18 cellular contexts compared by ENCODE assay signal in genomic region chr6:110033749-110034636, GRCh38. TPM values are rescaled to one million over a fixed set of nuclear protein-coding genes. Genes with fewer than 3 reads are reported as not detected.
"Had no signal": no experiment of that assay in that cellular context is flagged by ENCODE, and none has a peak within 500 bp of the region (broad histone marks: within the 10 kb centered on the region; RNA-seq: fewer than 3 reads in every experiment).

No MANE protein-coding gene starts in this region.

- H3K4me3 Mint-ChIP-seq: activated CD4-positive, alpha-beta T cell treated with anti-CD3 and anti-CD28 coated beads for 36 hours; activated CD8-positive, alpha-beta T cell treated with anti-CD3 and anti-CD28 coated beads, Interleukin-2, amount 10 ng/mL, durations not matched to agents 7 days and 5 days; activated naive CD8-positive, alpha-beta T cell treated with anti-CD3 and anti-CD28 coated beads, Interleukin-2, amount 10 ng/mL, durations not matched to agents 7 days and 5 days had no signal

- H3K27ac Mint-ChIP-seq: activated CD4-positive, alpha-beta T cell treated with anti-CD3 and anti-CD28 coated beads for 36 hours; activated CD8-positive, alpha-beta T cell treated with anti-CD3 and anti-CD28 coated beads, Interleukin-2, amount 10 ng/mL, durations not matched to agents 7 days and 5 days; activated naive CD8-positive, alpha-beta T cell treated with anti-CD3 and anti-CD28 coated beads, Interleukin-2, amount 10 ng/mL, durations not matched to agents 7 days and 5 days had no signal

- DNase-seq: activated CD4-positive, alpha-beta T cell treated with anti-CD3 and anti-CD28 coated beads for 36 hours; activated CD4-positive, alpha-beta T cell treated with anti-CD3 and anti-CD28 coated beads, Interleukin-2, amount 50 U/mL, for 4 hours; activated CD8-positive, alpha-beta memory T cell treated with anti-CD3 and anti-CD28 coated beads, Interleukin-2, amount 50 U/mL, for 48 hours; activated CD8-positive, alpha-beta T cell treated with anti-CD3 and anti-CD28 coated beads, Interleukin-2, amount 10 ng/mL, durations not matched to agents 7 days and 5 days; activated naive CD4-positive, alpha-beta T cell treated with anti-CD3 and anti-CD28 coated beads, Interleukin-2, amount 50 U/mL, for 16 hours; activated naive CD8-positive, alpha-beta T cell treated with anti-CD3 and anti-CD28 coated beads, Interleukin-2, amount 10 ng/mL, durations not matched to agents 7 days and 5 days; activated T-cell treated with anti-CD3 and anti-CD28 coated beads, Interleukin-2, amount 50 U/mL, for 1 hour; adrenal gland; MM.1S; NCI-H1105; NCI-H1436 treated with DMSO at 0.1 percent for 48 hours; NCI-H187; NCI-H2081; NCI-H524; PC-3; SIG-M5 had no signal

- H3K4me1 Mint-ChIP-seq: activated CD4-positive, alpha-beta T cell treated with anti-CD3 and anti-CD28 coated beads for 36 hours had no signal

- H3K4me3 ChIP-seq: adrenal gland had no signal

- H3K27ac ChIP-seq: adrenal gland, VCaP had no signal

- H3K9me3 ChIP-seq: adrenal gland had no signal

- H3K9me3 Mint-ChIP-seq: activated naive CD8-positive, alpha-beta T cell treated with anti-CD3 and anti-CD28 coated beads, Interleukin-2, amount 10 ng/mL, durations not matched to agents 7 days and 5 days had no signal

- ATAC-seq: activated CD4-positive, alpha-beta T cell treated with anti-CD3 and anti-CD28 coated beads for 36 hours; activated CD8-positive, alpha-beta T cell treated with anti-CD3 and anti-CD28 coated beads, Interleukin-2, amount 10 ng/mL, durations not matched to agents 7 days and 5 days; PC-3 had no signal

- H3K27me3 ChIP-seq: adrenal gland had no signal

- H3K4me1 ChIP-seq: adrenal gland had no signal

- H3K36me3 Mint-ChIP-seq: activated naive CD8-positive, alpha-beta T cell treated with anti-CD3 and anti-CD28 coated beads, Interleukin-2, amount 10 ng/mL, durations not matched to agents 7 days and 5 days had no signal

- H3K36me3 ChIP-seq: adrenal gland had no signal

RNA-seq across cellular contexts. Expression of gene GPR6, which starts 55.9 kb away (rescaled TPM):
- total RNA-seq: activated CD4-positive, alpha-beta T cell treated with anti-CD3 and anti-CD28 coated beads for 36 hours; activated CD8-positive, alpha-beta T cell treated with anti-CD3 and anti-CD28 coated beads, Interleukin-2, amount 10 ng/mL, durations not matched to agents 7 days and 5 days; activated naive CD8-positive, alpha-beta T cell treated with anti-CD3 and anti-CD28 coated beads, Interleukin-2, amount 10 ng/mL, durations not matched to agents 7 days and 5 days; adrenal gland; PC-3; T-helper 2 cell treated with Interferon-gamma antibody and Interleukin-4, amounts not matched to agents 100 ng/mL and 5 ng/mL, for 36 hours had no signal
- polyA plus RNA-seq: adrenal gland had no signal
